Comparison of ENCODE assay signal across 1 cellular context in genomic region chr6:167255918-167256553, GRCh38.
TF ChIP-seq lines count a peak whose summit lies in the region.

No MANE protein-coding gene starts in this region.

TF ChIP-seq in H1, 55 proteins besides CTCF, POLR2A, EP300 and RAD21:
- TF ChIP-seq SP2 (IDR thresholded peaks at IDR 0.05; ENCODE audit: low read length) (no peak), SIRT6 (IDR thresholded peaks at IDR 0.05; ENCODE audit: low read length) (no peak)
